Comparison of ENCODE assay signal across 1 cellular context in genomic region chr3:38432871-38433658, GRCh38.
TF ChIP-seq lines count a peak whose summit lies in the region.

No MANE protein-coding gene starts in this region.

TF ChIP-seq in K562, 482 proteins besides CTCF, POLR2A, EP300 and RAD21 (continued from another document):
- TF ChIP-seq, protein P1, sequence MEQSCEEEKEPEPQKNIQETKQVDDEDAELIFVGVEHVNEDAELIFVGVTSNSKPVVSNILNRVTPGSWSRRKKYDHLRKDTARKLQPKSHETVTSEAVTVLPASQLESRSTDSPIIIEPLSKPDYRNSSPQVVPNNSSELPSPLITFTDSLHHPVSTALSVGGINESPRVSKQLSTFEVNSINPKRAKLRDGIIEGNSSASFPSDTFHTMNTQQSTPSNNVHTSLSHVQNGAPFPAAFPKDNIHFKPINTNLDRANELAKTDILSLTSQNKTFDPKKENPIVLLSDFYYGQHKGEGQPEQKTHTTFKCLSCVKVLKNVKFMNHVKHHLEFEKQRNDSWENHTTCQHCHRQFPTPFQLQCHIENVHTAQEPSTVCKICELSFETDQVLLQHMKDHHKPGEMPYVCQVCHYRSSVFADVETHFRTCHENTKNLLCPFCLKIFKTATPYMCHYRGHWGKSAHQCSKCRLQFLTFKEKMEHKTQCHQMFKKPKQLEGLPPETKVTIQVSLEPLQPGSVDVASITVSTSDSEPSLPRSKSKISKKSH (CRISPR knock-in tag; IDR thresholded peaks at IDR 0.05): peak; percentile 61; the same call in 1 of the 2 replicates
- peak; percentile 74 for TF ChIP-seq ZFP36 (IDR thresholded peaks at IDR 0.05; ENCODE audit: low read depth, low read length, partially characterized antibody)
- peak; percentile 30 for TF ChIP-seq CEBPB (tag; IDR thresholded peaks at IDR 0.05)
- peak; percentile 97 for TF ChIP-seq CBX5 (IDR thresholded peaks at IDR 0.05; ENCODE audit: borderline replicate concordance, low read depth)
- 0 out of 4 replicates have a peak, but pooled peaks of 1 of the 2 experiments have one; percentile 21 for TF ChIP-seq TRIM24 (IDR thresholded peaks at IDR 0.05)
- TF ChIP-seq HLTF (IDR thresholded peaks at IDR 0.05): 0 out of 2 replicates have a peak, but pooled peaks have one; percentile 52
- TF ChIP-seq CEBPZ (IDR thresholded peaks at IDR 0.05; ENCODE audit: borderline replicate concordance, low read depth, low read length): peak; percentile 63; the same call in 1 of the 2 replicates
- TF ChIP-seq XRCC3 (IDR thresholded peaks at IDR 0.05): peak; percentile 81; the same call in 1 of the 2 replicates
- peak; percentile 98 for TF ChIP-seq ZNF280A (IDR thresholded peaks at IDR 0.05; ENCODE audit: low read depth, partially characterized antibody)
- peak in 1 of 2 experiments; percentile 97; a peak in 2 of 3 replicates for TF ChIP-seq CBX3 (IDR thresholded peaks at IDR 0.05; ENCODE audit: borderline replicate concordance in 1 of 2, low read length in 2 of 2)
- peak; percentile 93 for TF ChIP-seq CBX1 (IDR thresholded peaks at IDR 0.05; ENCODE audit: low read depth)
- peak; percentile 96 for TF ChIP-seq TRIM28 (IDR thresholded peaks at IDR 0.05)
